Comparison of ENCODE assay signal across 10 cellular contexts in genomic region chrX:153411988-153412574, GRCh38. TPM values are rescaled to one million over a fixed set of nuclear protein-coding genes. Genes with fewer than 3 reads are reported as not detected.
DNase-seq lines count a peak whose midpoint lies in the region; ATAC-seq and TF ChIP-seq lines count a peak whose summit lies in the region.
"Had no signal": no experiment of that assay in that cellular context is flagged by ENCODE, and none has a peak within 500 bp of the region (broad histone marks: within the 10 kb centered on the region; RNA-seq: fewer than 3 reads in every experiment).

No MANE protein-coding gene starts in this region.

- H3K9ac ChIP-seq in SK-N-SH = peak overlapping the region; percentile 39; the same call in 1 of the 2 replicates

- 21% methylated on average over 13 of the region's 17 CpGs for WGBS in SK-N-SH (ENCODE audit: low lambda C conversion rate)

- H3K27ac Mint-ChIP-seq in activated CD4-positive, alpha-beta T cell treated with anti-CD3 and anti-CD28 coated beads for 36 hours = no peak overlapping the region
- no peak overlapping the region for H3K27ac Mint-ChIP-seq in stimulated activated naive B cell treated with anti-CD40 and anti-IgM and Interleukin-4, amounts not matched to agents 10 μg/mL and 1 μg/mL and 100 μg/mL, for 72 hours

- H3F3A ChIP-seq in SK-N-SH (replicated peaks; ENCODE audit: insufficient read depth) = no peaks in the 10 kb centered on the region

- H3K9me3 ChIP-seq in SK-N-SH (no peaks in the 10 kb centered on the region), mucosa of descending colon (no peaks in the 10 kb centered on the region)
- H3K9me3 ChIP-seq: BE2C had no signal

- H3K27ac ChIP-seq in SK-N-SH (ENCODE audit: low read depth in 2 of 2, low read length in 1 of 2) (no peak overlapping the region), foreskin keratinocyte (no peak overlapping the region)

- 0 out of 2 replicates have a peak overlapping the region, but pooled peaks have one; percentile 6 for H2AFZ ChIP-seq in SK-N-SH (ENCODE audit: low read depth)

- H3K4me1 ChIP-seq in SK-N-SH (ENCODE audit: control insufficient read depth in 1 of 2, insufficient read depth in 2 of 2, low read depth in 1 of 2, low read length in 1 of 2) (peaks cover 0 to 7% of the 10 kb centered on the region in 2 experiments; a peak in 1 of 4 replicates), foreskin keratinocyte (no peaks in the 10 kb centered on the region), mucosa of descending colon (ENCODE audit: low read depth) (no peaks in the 10 kb centered on the region)
- H3K4me1 ChIP-seq: BE2C had no signal

- H3K9me3 Mint-ChIP-seq in activated CD4-positive, alpha-beta T cell treated with anti-CD3 and anti-CD28 coated beads for 36 hours (ENCODE audit: low read depth) = no peaks in the 10 kb centered on the region
- no peaks in the 10 kb centered on the region for H3K9me3 Mint-ChIP-seq in stimulated activated naive B cell treated with anti-CD40 and anti-IgM and Interleukin-4, amounts not matched to agents 10 μg/mL and 1 μg/mL and 100 μg/mL, for 72 hours

- H4K20me1 ChIP-seq in SK-N-SH (ENCODE audit: insufficient read depth) = no peaks in the 10 kb centered on the region

- H3K4me3 ChIP-seq in SK-N-SH (ENCODE audit: low read depth in 2 of 2, low read length in 1 of 2) = peak overlapping the region; percentile 50 to 53; a peak in 3 of 4 replicates
- no peak overlapping the region for H3K4me3 ChIP-seq in mucosa of descending colon

- TF ChIP-seq CTCF in SK-N-SH (IDR thresholded peaks at IDR 0.05) = no peak
- TF ChIP-seq CTCF in foreskin keratinocyte (conservative IDR thresholded peaks at IDR 0.05) = no peak
- no peak for TF ChIP-seq CTCF in mucosa of descending colon (IDR thresholded peaks at IDR 0.05)

- H3K27me3 Mint-ChIP-seq in activated CD4-positive, alpha-beta T cell treated with anti-CD3 and anti-CD28 coated beads for 36 hours = no peaks in the 10 kb centered on the region
- H3K27me3 Mint-ChIP-seq in stimulated activated naive B cell treated with anti-CD40 and anti-IgM and Interleukin-4, amounts not matched to agents 10 μg/mL and 1 μg/mL and 100 μg/mL, for 72 hours = peaks cover 13 to 26% of the 10 kb centered on the region in 2 donors

- ATAC-seq in activated CD4-positive, alpha-beta T cell treated with anti-CD3 and anti-CD28 coated beads for 36 hours = no peak
- ATAC-seq in foreskin keratinocyte (peak; percentile 47), mucosa of descending colon (no peak), GM21786 (IDR thresholded peaks at IDR 0.05; ENCODE audit: unreplicated experiment) (no peak)
- no peak for ATAC-seq in stimulated activated naive B cell treated with anti-CD40 and anti-IgM and Interleukin-4, amounts not matched to agents 10 μg/mL and 1 μg/mL and 100 μg/mL, for 72 hours (replicated peaks)

- POLR2A ChIA-PET in activated CD4-positive, alpha-beta T cell treated with anti-CD3 and anti-CD28 coated beads for 36 hours (lab: Charles Lee) = no interaction called here
- POLR2A ChIA-PET in SK-N-SH (lab: Yijun Ruan, JAX) = no interaction called here

- no peak for TF ChIP-seq RAD21 in SK-N-SH (IDR thresholded peaks at IDR 0.05; ENCODE audit: low read length)

- H3K4me3 Mint-ChIP-seq in activated CD4-positive, alpha-beta T cell treated with anti-CD3 and anti-CD28 coated beads for 36 hours = peak overlapping the region; percentile 64
- H3K4me3 Mint-ChIP-seq in stimulated activated naive B cell treated with anti-CD40 and anti-IgM and Interleukin-4, amounts not matched to agents 10 μg/mL and 1 μg/mL and 100 μg/mL, for 72 hours = peak overlapping the region; percentile 62 to 76

- H3K79me2 ChIP-seq in SK-N-SH (ENCODE audit: insufficient read depth) = no peaks in the 10 kb centered on the region

- H3K9me2 ChIP-seq in SK-N-SH = no peaks in the 10 kb centered on the region

- intact Hi-C loops in activated CD4-positive, alpha-beta T cell treated with anti-CD3 and anti-CD28 coated beads for 36 hours (cut with DNase I, micrococcal nuclease) = loop anchor here in 1 of 2 experiments (2.0 to 5.0 kb wide), 2 partner anchors 59 to 470 kb away; partner anchors contain the start of gene HAUS7
- intact Hi-C loops in mucosa of descending colon (cut with DNase I, micrococcal nuclease) = no loop called here

- no peak for TF ChIP-seq EP300 in SK-N-SH (IDR thresholded peaks at IDR 0.05; ENCODE audit: borderline replicate concordance in 1 of 2, low read depth in 1 of 2, low read length in 1 of 2)

- H3K36me3 ChIP-seq in SK-N-SH (replicated peaks in 1 of 2; ENCODE audit: control insufficient read depth in 1 of 2, insufficient read depth in 2 of 2, low read length in 1 of 2) = no peaks in the 10 kb centered on the region
- no peaks in the 10 kb centered on the region for H3K36me3 ChIP-seq in mucosa of descending colon (ENCODE audit: low read depth)
- H3K36me3 ChIP-seq: BE2C had no signal

- H3K27me3 ChIP-seq in SK-N-SH (ENCODE audit: insufficient read depth) = peaks cover 24% of the 10 kb centered on the region
- H3K27me3 ChIP-seq in foreskin keratinocyte = no peaks in the 10 kb centered on the region

- H3K4me1 Mint-ChIP-seq in activated CD4-positive, alpha-beta T cell treated with anti-CD3 and anti-CD28 coated beads for 36 hours = peaks cover 7% of the 10 kb centered on the region
- peaks cover 10 to 12% of the 10 kb centered on the region in 2 donors for H3K4me1 Mint-ChIP-seq in stimulated activated naive B cell treated with anti-CD40 and anti-IgM and Interleukin-4, amounts not matched to agents 10 μg/mL and 1 μg/mL and 100 μg/mL, for 72 hours

- peak overlapping the region; percentile 66 for H3K4me2 ChIP-seq in SK-N-SH

- DNase-seq in activated CD4-positive, alpha-beta T cell treated with anti-CD3 and anti-CD28 coated beads for 36 hours = no peak
- DNase-seq in activated CD4-positive, alpha-beta T cell treated with anti-CD3 and anti-CD28 coated beads, Interleukin-2, amount 50 U/mL, for 48 hours = no peak
- DNase-seq in SK-N-SH = peak; percentile 52
- DNase-seq in foreskin keratinocyte = no peak
- DNase-seq in stimulated activated naive B cell treated with anti-CD40 and anti-IgM and Interleukin-4, amounts not matched to agents 10 μg/mL and 1 μg/mL and 100 μg/mL, for 72 hours = no peak
- no peak for DNase-seq in SHP77 (lab: John Stamatoyannopoulos, UW)
- DNase-seq in mucosa of descending colon = no peak
- DNase-seq: BE2C, kidney had no signal

- CTCF ChIA-PET in activated CD4-positive, alpha-beta T cell treated with anti-CD3 and anti-CD28 coated beads for 36 hours (lab: Charles Lee) = interaction anchor here (0.6 kb wide), 1 partner anchor 14 kb away, joined by 3 read pairs; no protein-coding TSS in a partner anchor
- CTCF ChIA-PET in SK-N-SH (lab: Yijun Ruan, JAX) = interaction anchor here (1.5 kb wide), 1 partner anchor 13 kb away, joined by 7 read pairs; no protein-coding TSS in a partner anchor

- H3K36me3 Mint-ChIP-seq in activated CD4-positive, alpha-beta T cell treated with anti-CD3 and anti-CD28 coated beads for 36 hours (ENCODE audit: low read depth) = no peaks in the 10 kb centered on the region
- peaks cover 0 to 1% of the 10 kb centered on the region in 2 donors for H3K36me3 Mint-ChIP-seq in stimulated activated naive B cell treated with anti-CD40 and anti-IgM and Interleukin-4, amounts not matched to agents 10 μg/mL and 1 μg/mL and 100 μg/mL, for 72 hours

TF ChIP-seq in SK-N-SH, 30 proteins besides CTCF, POLR2A, EP300 and RAD21:
- no peak for TF ChIP-seq POLR2AphosphoS5 (IDR thresholded peaks at IDR 0.05; ENCODE audit: low read depth, low read length)

RNA-seq across cellular contexts. Expression of gene ZFP92, which starts 0.8 kb away (rescaled TPM):
- total RNA-seq in activated CD4-positive, alpha-beta T cell treated with anti-CD3 and anti-CD28 coated beads for 36 hours = under 1 TPM; 0.98 TPM
- polyA plus RNA-seq in SK-N-SH (2012; rRNA removed) (0.28 TPM in 2 replicates), foreskin keratinocyte (0.58 and 0.93 TPM in 2 replicates)
- 0.23 and 0.25 TPM in 2 replicates for polyA plus RNA-seq in SK-N-SH (2012; cell fraction: cytosol; rRNA removed)
- 0.79 and 0.99 TPM in 2 replicates for polyA plus RNA-seq in SK-N-SH (2012; cell fraction: nucleus; rRNA removed)
- total RNA-seq in foreskin keratinocyte (1.3 and 3.0 TPM in 2 replicates), mucosa of descending colon (1 to 10 TPM in 1 of 3 donors, under 1 TPM in 2; 0.17 to 1.6 (median 0.22) TPM)

RNA-seq across cellular contexts. Expression of gene PNMA6E, which starts 10.9 kb away (rescaled TPM):
- not detected for total RNA-seq in activated CD4-positive, alpha-beta T cell treated with anti-CD3 and anti-CD28 coated beads for 36 hours
- polyA plus RNA-seq in SK-N-SH (2012; rRNA removed) = not detected in 2 replicates
- not detected in 2 replicates for polyA plus RNA-seq in SK-N-SH (2012; cell fraction: cytosol; rRNA removed)
- polyA plus RNA-seq in SK-N-SH (2012; cell fraction: nucleus; rRNA removed) = not detected in 2 replicates
- not detected in 2 replicates for total RNA-seq in foreskin keratinocyte
- not detected in 2 replicates for polyA plus RNA-seq in foreskin keratinocyte
- total RNA-seq in mucosa of descending colon = not detected
- total RNA-seq: kidney had no signal

RNA-seq across cellular contexts. Expression of gene TREX2, which starts 33.8 kb away (rescaled TPM):
- 1 to 10 TPM in 1 of 2 experiments, under 1 TPM in 1; 0.91 to 1.1 TPM for total RNA-seq in activated CD4-positive, alpha-beta T cell treated with anti-CD3 and anti-CD28 coated beads for 36 hours
- polyA plus RNA-seq in SK-N-SH (2012; rRNA removed) = 0.76 and 0.78 TPM in 2 replicates
- polyA plus RNA-seq in SK-N-SH (2012; cell fraction: cytosol; rRNA removed) = 0.08 and 0.20 TPM in 2 replicates
- 4.0 and 6.6 TPM in 2 replicates for polyA plus RNA-seq in SK-N-SH (2012; cell fraction: nucleus; rRNA removed)
- 0.74 and 0.85 TPM in 2 replicates for total RNA-seq in foreskin keratinocyte
- 0.57 and 0.71 TPM in 2 replicates for polyA plus RNA-seq in foreskin keratinocyte
- total RNA-seq in mucosa of descending colon = 1 to 10 TPM in 1 of 3 donors, under 1 TPM in 2; 0.55 to 1.2 (median 0.63) TPM

RNA-seq across cellular contexts. Expression of gene HAUS7, which starts 58.3 kb away (rescaled TPM):
- 10 to 100 TPM; 41.9 to 70.0 TPM for total RNA-seq in activated CD4-positive, alpha-beta T cell treated with anti-CD3 and anti-CD28 coated beads for 36 hours
- polyA plus RNA-seq in SK-N-SH (2012; rRNA removed) (27.1 and 39.7 TPM in 2 replicates), foreskin keratinocyte (41.6 and 42.5 TPM in 2 replicates)
- 14.1 and 18.8 TPM in 2 replicates for polyA plus RNA-seq in SK-N-SH (2012; cell fraction: cytosol; rRNA removed)
- 110 and 150 TPM in 2 replicates for polyA plus RNA-seq in SK-N-SH (2012; cell fraction: nucleus; rRNA removed)
- total RNA-seq in foreskin keratinocyte (31.8 and 39.0 TPM in 2 replicates), mucosa of descending colon (10 to 100 TPM; 14.2 to 22.5 (median 19.5) TPM)
